ENCODE assay signal across 1 cellular context in genomic region chr1:33188572-33189275, GRCh38.
TF ChIP-seq lines count a peak whose summit lies in the region.

No MANE protein-coding gene starts in this region.

TF ChIP-seq in HEK293T, 16 proteins besides CTCF, POLR2A, EP300 and RAD21 (continued from another document):
- no peak for TF ChIP-seq PKNOX1 (IDR thresholded peaks at IDR 0.05)
- TF ChIP-seq SP1 (IDR thresholded peaks at IDR 0.05) = no peak
- no peak for TF ChIP-seq L3MBTL2 (conservative IDR thresholded peaks at IDR 0.05)
- no peak for TF ChIP-seq ZNF384 (IDR thresholded peaks at IDR 0.05)
- no peak for TF ChIP-seq ELF4 (IDR thresholded peaks at IDR 0.05)
- no peak for TF ChIP-seq CTBP1 (IDR thresholded peaks at IDR 0.05; ENCODE audit: borderline replicate concordance)
- no peak for TF ChIP-seq LEF1 (IDR thresholded peaks at IDR 0.05; ENCODE audit: borderline replicate concordance)
- no peak for TF ChIP-seq BHLHE40 (IDR thresholded peaks at IDR 0.05; ENCODE audit: borderline replicate concordance)
- TF ChIP-seq TARDBP (IDR thresholded peaks at IDR 0.05) = no peak
- no peak for TF ChIP-seq FOXK2 (IDR thresholded peaks at IDR 0.05)
